ENCODE assay signal across 8 cellular contexts in the genomic region with DNA sequence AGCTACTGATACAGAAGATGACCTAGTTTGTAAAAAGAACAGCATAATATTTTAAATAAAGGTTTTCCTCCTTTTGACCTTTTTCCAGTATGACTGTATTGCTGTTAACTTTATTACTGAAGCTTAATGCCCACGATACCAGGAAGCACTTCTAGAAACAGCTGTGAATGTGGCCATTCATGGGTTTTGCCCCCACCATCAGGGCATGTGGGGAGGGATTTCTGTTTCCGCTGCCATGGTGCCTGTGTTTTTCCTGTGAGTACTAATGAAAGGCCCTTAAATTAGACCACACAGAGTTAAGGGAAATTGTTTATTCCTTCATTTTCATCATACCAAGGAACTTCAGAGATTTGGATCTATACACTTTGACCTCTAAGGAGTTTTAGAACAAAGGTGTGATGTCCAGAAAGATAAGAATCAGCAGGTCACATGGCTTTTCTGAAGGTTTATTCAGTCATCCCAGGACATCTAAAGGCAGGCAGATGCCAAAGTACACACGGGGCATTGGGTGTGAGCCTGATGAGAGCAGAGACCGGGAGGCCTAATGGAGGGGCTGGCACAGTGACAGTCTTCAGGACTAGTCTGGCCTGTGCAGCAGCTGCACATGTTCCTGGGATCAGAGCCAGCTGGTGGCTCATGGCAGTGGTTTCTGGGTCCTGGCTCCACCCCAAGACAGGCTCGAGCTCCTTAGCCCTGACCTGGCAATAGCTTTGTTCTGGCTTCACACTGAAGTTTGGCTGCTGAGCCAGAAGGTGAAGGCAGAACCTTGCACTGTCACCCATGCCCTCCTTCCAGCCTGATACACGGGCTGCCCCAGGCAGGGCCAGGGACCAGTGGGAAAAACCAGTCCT.
A peak's percentile ranks its signal among the peaks of the same experiment; 100 is the strongest.
DNase-seq lines count a peak whose midpoint lies in the region; ATAC-seq and TF ChIP-seq lines count a peak whose summit lies in the region.

No MANE protein-coding gene starts in this region.

- no peaks in the 10 kb centered on the region for H3K9me3 Mint-ChIP-seq in activated T-cell treated with anti-CD3 and anti-CD28 coated beads, Interleukin-2, amount 50 U/mL, for 24 hours

- H3K36me3 ChIP-seq in spleen = no peaks in the 10 kb centered on the region

- H3K27me3 ChIP-seq in spleen (replicated peaks in 1 of 7) = no peaks in the 10 kb centered on the region

- no peak overlapping the region for H3K4me3 Mint-ChIP-seq in activated T-cell treated with anti-CD3 and anti-CD28 coated beads, Interleukin-2, amount 50 U/mL, for 24 hours

- H3K27ac ChIP-seq in spleen = peak overlapping the region in 7 of 8 donors; percentile 12 to 71 (median 62)

- H3K9me3 ChIP-seq in spleen = no peaks in the 10 kb centered on the region

- no peak overlapping the region for H3K4me3 ChIP-seq in spleen

- no peaks in the 10 kb centered on the region for H3K27me3 Mint-ChIP-seq in activated T-cell treated with anti-CD3 and anti-CD28 coated beads, Interleukin-2, amount 50 U/mL, for 24 hours

- no peaks in the 10 kb centered on the region for H3K36me3 Mint-ChIP-seq in activated T-cell treated with anti-CD3 and anti-CD28 coated beads, Interleukin-2, amount 50 U/mL, for 24 hours (ENCODE audit: low read depth)

- in situ Hi-C loops in T47D (cut with HindIII; ENCODE audit: low pct_unique_long_range_greater_than_20kb, low sequenced_read_pairs) = no loop called here

- no peak for TF ChIP-seq CTCF in spleen (IDR thresholded peaks at IDR 0.05 in 8 of 11, conservative IDR thresholded peaks at IDR 0.05 in 3 of 11)

- peaks cover 25% of the 10 kb centered on the region for H3K4me1 Mint-ChIP-seq in activated T-cell treated with anti-CD3 and anti-CD28 coated beads, Interleukin-2, amount 50 U/mL, for 24 hours (ENCODE audit: low read depth)

- peaks cover 5 to 47% (median 22%) of the 10 kb centered on the region in 6 donors for H3K4me1 ChIP-seq in spleen

- intact Hi-C loops in spleen (cut with DNase I; ENCODE audit: low total_unique reads) = no loop called here

- WGBS in spleen, 5 donors = 24 to 42% (median 36%) methylated on average over 5 to 6 of the region's 6 CpGs

- ATAC-seq in HG03039 (IDR thresholded peaks at IDR 0.05; ENCODE audit: unreplicated experiment) = no peak

- no peak for TF ChIP-seq POLR2A in spleen (IDR thresholded peaks at IDR 0.05)

- H3K27ac Mint-ChIP-seq in activated T-cell treated with anti-CD3 and anti-CD28 coated beads, Interleukin-2, amount 50 U/mL, for 24 hours = no peak overlapping the region

- DNase-seq in Daoy (ENCODE audit: low read depth) (peak; percentile 98), NCI-H2196 (lab: John Stamatoyannopoulos, UW; ENCODE audit: unreplicated experiment) (peak; percentile 87), T47D (ENCODE audit: low read depth in 1 of 2, low spot score in 1 of 2) (peak; percentile 41 to 95), iris pigment epithelial cell (ENCODE audit: low read depth) (peak; percentile 91), spleen (no peak)
- no peak for DNase-seq in activated CD4-positive, alpha-beta T cell treated with anti-CD3 and anti-CD28 coated beads for 1 hour
- DNase-seq in activated T-cell treated with anti-CD3 and anti-CD28 coated beads, Interleukin-2, amount 50 U/mL, for 24 hours = no peak

Comparison
In these comparisons a context has a peak if more than half of its experiments do, and no peak if none do; other contexts are left out.
1. DNase-seq: peak in Daoy (single experiment), NCI-H2196 (single experiment), T47D (2 of 2) and iris pigment epithelial cell (single experiment); none in spleen (single experiment), activated CD4-positive, alpha-beta T cell treated with anti-CD3 and anti-CD28 coated beads for 1 hour (single experiment) and activated T-cell treated with anti-CD3 and anti-CD28 coated beads, Interleukin-2, amount 50 U/mL, for 24 hours (single experiment).